In genomic region chr7:25742287-25742686, GRCh38 we compare ENCODE assay signal across 27 cellular contexts.
A peak's percentile ranks its signal among the peaks of the same experiment; 100 is the strongest.
DNase-seq lines count a peak whose midpoint lies in the region; ATAC-seq, FAIRE-seq and TF ChIP-seq lines count a peak whose summit lies in the region.
"Had no signal": no experiment of that assay in that cellular context is flagged by ENCODE, and none has a peak within 500 bp of the region (broad histone marks: within the 10 kb centered on the region; RNA-seq: fewer than 3 reads in every experiment).

No MANE protein-coding gene starts in this region.

- H3K23ac ChIP-seq in H1 (ENCODE audit: insufficient read length): no peak overlapping the region

- TF ChIP-seq POLR2A in HepG2 (IDR thresholded peaks at IDR 0.05; ENCODE audit: insufficient read depth in 1 of 2, low read depth in 2 of 2, low read length in 2 of 2) (no peak), right lobe of liver (IDR thresholded peaks at IDR 0.05) (no peak), H1 (IDR thresholded peaks at IDR 0.05; ENCODE audit: control extremely low read depth in 1 of 2, low read depth in 2 of 2, low read length in 2 of 2) (no peak)

- TF ChIP-seq RAD21 in HepG2 (CRISPR knock-in tag; IDR thresholded peaks at IDR 0.05) (no peak), H1 (IDR thresholded peaks at IDR 0.05 in 1 of 2, conservative IDR thresholded peaks at IDR 0.05 in 1 of 2; ENCODE audit: low read depth in 2 of 2, low read length in 2 of 2) (no peak)

- H3K9me3 ChIP-seq in HepG2 (ENCODE audit: low read length) (no peaks in the 10 kb centered on the region), right lobe of liver (no peaks in the 10 kb centered on the region), H1 (ENCODE audit: insufficient read depth in 2 of 2, low read depth in 1 of 2, low read length in 1 of 2) (no peaks in the 10 kb centered on the region), colonic mucosa (no peaks in the 10 kb centered on the region)
- H3K9me3 ChIP-seq: BE2C; BLaER1 treated with 17β-estradiol and CSF1 and Interleukin-3, amounts not matched to agents 10 nM and 100 nM had no signal

- no peaks in the 10 kb centered on the region; the same call in 1 of the 2 replicates for H3K79me1 ChIP-seq in H1 (ENCODE audit: low read depth, low read length)

- H3K9ac ChIP-seq in HepG2 (ENCODE audit: insufficient read depth, low read depth, low read length): no peak overlapping the region
- H3K9ac ChIP-seq in H1 (replicated peaks in 1 of 4; ENCODE audit: extremely low read depth in 1 of 4, low read depth in 3 of 4, low read length in 3 of 4): no peak overlapping the region
- no peak overlapping the region for H3K9ac ChIP-seq in colonic mucosa (ENCODE audit: low read depth in 2 of 2, low read length in 2 of 2)
- H3K9ac ChIP-seq: BLaER1 treated with 17β-estradiol and CSF1 and Interleukin-3, amounts not matched to agents 10 nM and 100 nM had no signal

- CTCF ChIA-PET in HepG2 (lab: Yijun Ruan, JAX; ENCODE audit: low intra/inter-chr PET ratio, low total read pairs) (no interaction called here), H1 (lab: Charles Lee; ENCODE audit: partially characterized antibody) (interaction anchor here (0.6 to 1.2 kb wide), 2 partner anchors 78 to 173 kb away, joined by 3 read pairs; no protein-coding TSS in a partner anchor)

- H4K20me1 ChIP-seq in HepG2 (ENCODE audit: insufficient read depth, low read length) (no peaks in the 10 kb centered on the region), H1 (replicated peaks in 1 of 2; ENCODE audit: control insufficient read depth in 1 of 2, insufficient read depth in 2 of 2, low read length in 2 of 2) (no peaks in the 10 kb centered on the region)
- H4K20me1 ChIP-seq: BLaER1 treated with 17β-estradiol and CSF1 and Interleukin-3, amounts not matched to agents 10 nM and 100 nM had no signal

- no peak for DNase-seq in HepG2 (ENCODE audit: low spot score)
- DNase-seq in right lobe of liver: no peak
- DNase-seq in H1 (ENCODE audit: low read depth in 1 of 2, low spot score in 2 of 2): no peak
- no peak for DNase-seq in osteocyte (ENCODE audit: extremely low spot score, unreplicated experiment)
- no peak for DNase-seq in colonic mucosa
- DNase-seq in NCI-H2081 treated with DMSO at 0.1 percent for 48 hours (lab: John Stamatoyannopoulos, UW): no peak
- no peak for DNase-seq in NCI-H1694 treated with DMSO at 0.1 percent for 48 hours (lab: John Stamatoyannopoulos, UW)
- DNase-seq: ACHN; AML-193; BE2C; CD4-positive, alpha-beta T cell; CD8-positive, alpha-beta memory T cell; DMS 273 treated with DMSO at 0.1 percent for 48 hours; DMS79; EL; GDM1; GOT3; H7; HCEC 1CT had no signal

- no peak overlapping the region for H2BK20ac ChIP-seq in H1 (ENCODE audit: low read length)

- no peaks in the 10 kb centered on the region for H3K23me2 ChIP-seq in H1 (ENCODE audit: low read depth, low read length)

- FAIRE-seq in HepG2 (lab: Jason Lieb, UNC) (no peak), H1 (lab: Jason Lieb, UNC) (no peak)
- FAIRE-seq: A204.1, D721Med, GM12878, GM18507 had no signal

- intact Hi-C loops in HepG2 (cut with micrococcal nuclease; ENCODE audit: unreplicated experiment) (no loop called here), right lobe of liver (cut with DNase I) (no loop called here), colonic mucosa (cut with DNase I) (no loop called here)

- H3K9me3 Mint-ChIP-seq in osteocyte (ENCODE audit: unreplicated experiment): no peaks in the 10 kb centered on the region
- no peaks in the 10 kb centered on the region for H3K9me3 Mint-ChIP-seq in stimulated activated memory B cell treated with anti-CD40 and anti-IgM and Interleukin-4, amounts not matched to agents 10 μg/mL and 1 μg/mL and 100 μg/mL, for 72 hours
- H3K9me3 Mint-ChIP-seq: CD4-positive, alpha-beta T cell; CD8-positive, alpha-beta memory T cell had no signal

- H3K4me1 ChIP-seq in HepG2 (ENCODE audit: insufficient read depth, low read length) (no peaks in the 10 kb centered on the region), right lobe of liver (no peaks in the 10 kb centered on the region), H1 (replicated peaks in 1 of 4; ENCODE audit: control insufficient read depth in 3 of 4, insufficient read depth in 4 of 4, low read length in 3 of 4) (peaks cover 0 to 4% (median 0%) of the 10 kb centered on the region in 4 experiments; a peak in 3 of 7 replicates), colonic mucosa (no peaks in the 10 kb centered on the region)
- H3K4me1 ChIP-seq: BE2C; BLaER1 treated with 17β-estradiol and CSF1 and Interleukin-3, amounts not matched to agents 10 nM and 100 nM had no signal

- H4K91ac ChIP-seq in H1 (replicated peaks; ENCODE audit: insufficient read length, low read length): no peak overlapping the region

- TF ChIP-seq CTCF in HepG2 (CRISPR knock-in tag; IDR thresholded peaks at IDR 0.05) (no peak), right lobe of liver (IDR thresholded peaks at IDR 0.05) (no peak), H1 (IDR thresholded peaks at IDR 0.05; ENCODE audit: control extremely low read depth in 1 of 3, insufficient read depth in 1 of 3, low read depth in 1 of 3, low read length in 3 of 3) (no peak), osteocyte (IDR thresholded peaks at IDR 0.05) (no peak), colonic mucosa (IDR thresholded peaks at IDR 0.05) (no peak)

- H2BK15ac ChIP-seq in H1 (ENCODE audit: low read length): no peak overlapping the region

- peaks cover 2% of the 10 kb centered on the region for H3K36me3 Mint-ChIP-seq in osteocyte (ENCODE audit: unreplicated experiment)
- H3K36me3 Mint-ChIP-seq in stimulated activated memory B cell treated with anti-CD40 and anti-IgM and Interleukin-4, amounts not matched to agents 10 μg/mL and 1 μg/mL and 100 μg/mL, for 72 hours: no peaks in the 10 kb centered on the region
- H3K36me3 Mint-ChIP-seq: CD14-positive monocyte; CD8-positive, alpha-beta memory T cell had no signal

- no peak overlapping the region for H3K4me3 ChIP-seq in HepG2 (replicated peaks in 1 of 3; ENCODE audit: insufficient read depth in 1 of 3, low read depth in 2 of 3, low read length in 3 of 3)
- no peak overlapping the region for H3K4me3 ChIP-seq in right lobe of liver
- no peak overlapping the region for H3K4me3 ChIP-seq in H1 (ENCODE audit: extremely low read depth in 1 of 4, insufficient read depth in 2 of 4, low read depth in 3 of 4, low read length in 4 of 4)
- no peak overlapping the region for H3K4me3 ChIP-seq in colonic mucosa
- H3K4me3 ChIP-seq: BLaER1 treated with 17β-estradiol and CSF1 and Interleukin-3, amounts not matched to agents 10 nM and 100 nM; GM12878 had no signal

- no peaks in the 10 kb centered on the region for H3K27me3 Mint-ChIP-seq in osteocyte (ENCODE audit: unreplicated experiment)
- H3K27me3 Mint-ChIP-seq in stimulated activated memory B cell treated with anti-CD40 and anti-IgM and Interleukin-4, amounts not matched to agents 10 μg/mL and 1 μg/mL and 100 μg/mL, for 72 hours: peaks cover 30% of the 10 kb centered on the region

- no TSS peak for BruUV-seq in HepG2 (replicated peaks; lab: Mats Ljungman, UMichigan)

- H2AFZ ChIP-seq in HepG2 (ENCODE audit: low read length): no peak overlapping the region
- no peak overlapping the region for H2AFZ ChIP-seq in H1 (ENCODE audit: low read length)

- H3K27ac Mint-ChIP-seq in osteocyte (ENCODE audit: unreplicated experiment): peak overlapping the region; percentile 5
- H3K27ac Mint-ChIP-seq in stimulated activated memory B cell treated with anti-CD40 and anti-IgM and Interleukin-4, amounts not matched to agents 10 μg/mL and 1 μg/mL and 100 μg/mL, for 72 hours: no peak overlapping the region
- H3K27ac Mint-ChIP-seq: CD14-positive monocyte; CD4-positive, alpha-beta T cell; CD8-positive, alpha-beta memory T cell had no signal

- H3K27ac ChIP-seq in HepG2 (ENCODE audit: extremely low read length, insufficient read depth, low read length): no peak overlapping the region
- no peak overlapping the region for H3K27ac ChIP-seq in right lobe of liver
- no peak overlapping the region for H3K27ac ChIP-seq in H1 (ENCODE audit: low read depth, low read length)
- no peak overlapping the region for H3K27ac ChIP-seq in colonic mucosa
- H3K27ac ChIP-seq: 22Rv1; BLaER1 treated with 17β-estradiol and CSF1 and Interleukin-3, amounts not matched to agents 10 nM and 100 nM had no signal

- H3K79me2 ChIP-seq in HepG2 (ENCODE audit: insufficient read depth, low read length) (no peaks in the 10 kb centered on the region), H1 (ENCODE audit: control insufficient read depth in 1 of 2, insufficient read depth in 2 of 2, low read length in 2 of 2) (no peaks in the 10 kb centered on the region)

- H3K27me3 ChIP-seq in HepG2 (ENCODE audit: control insufficient read depth in 1 of 2, insufficient read depth in 2 of 2, low read length in 2 of 2) (no peaks in the 10 kb centered on the region; a peak in 1 of 5 replicates), right lobe of liver (no peaks in the 10 kb centered on the region), H1 (replicated peaks in 1 of 4; ENCODE audit: control insufficient read depth in 3 of 4, extremely low read depth in 1 of 4, insufficient read depth in 3 of 4, low read length in 3 of 4) (no peaks in the 10 kb centered on the region), colonic mucosa (no peaks in the 10 kb centered on the region)
- H3K27me3 ChIP-seq: BE2C; BLaER1 treated with 17β-estradiol and CSF1 and Interleukin-3, amounts not matched to agents 10 nM and 100 nM had no signal

- no peak overlapping the region for H3K4me3 Mint-ChIP-seq in osteocyte (ENCODE audit: unreplicated experiment)
- no peak overlapping the region for H3K4me3 Mint-ChIP-seq in stimulated activated memory B cell treated with anti-CD40 and anti-IgM and Interleukin-4, amounts not matched to agents 10 μg/mL and 1 μg/mL and 100 μg/mL, for 72 hours
- H3K4me3 Mint-ChIP-seq: CD14-positive monocyte; CD4-positive, alpha-beta T cell; CD8-positive, alpha-beta memory T cell had no signal

- H3K14ac ChIP-seq in H1 (ENCODE audit: insufficient read length): no peak overlapping the region

- no peak overlapping the region for H2BK120ac ChIP-seq in H1 (replicated peaks; ENCODE audit: low read depth, low read length)

- POLR2A ChIA-PET in HepG2 (lab: Yijun Ruan, JAX) (no interaction called here), H1 (lab: Charles Lee; ENCODE audit: partially characterized antibody) (no interaction called here)

- H2BK12ac ChIP-seq in H1 (ENCODE audit: low read depth, low read length): no peak overlapping the region

- H2BK5ac ChIP-seq in H1 (ENCODE audit: low read depth, low read length): no peak overlapping the region

- H3K36me3 ChIP-seq in HepG2 (replicated peaks in 1 of 2; ENCODE audit: control insufficient read depth in 1 of 2, insufficient read depth in 2 of 2, low read length in 2 of 2) (no peaks in the 10 kb centered on the region), right lobe of liver (no peaks in the 10 kb centered on the region), H1 (ENCODE audit: control insufficient read depth in 2 of 4, insufficient read depth in 4 of 4, low read length in 3 of 4) (no peaks in the 10 kb centered on the region), colonic mucosa (no peaks in the 10 kb centered on the region)
- H3K36me3 ChIP-seq: BE2C; BLaER1 treated with 17β-estradiol and CSF1 and Interleukin-3, amounts not matched to agents 10 nM and 100 nM had no signal

- H3K56ac ChIP-seq in H1 (replicated peaks; ENCODE audit: insufficient read length, low read depth, low read length): no peak overlapping the region

- peaks cover 10% of the 10 kb centered on the region for H3K4me1 Mint-ChIP-seq in osteocyte (ENCODE audit: unreplicated experiment)
- H3K4me1 Mint-ChIP-seq in stimulated activated memory B cell treated with anti-CD40 and anti-IgM and Interleukin-4, amounts not matched to agents 10 μg/mL and 1 μg/mL and 100 μg/mL, for 72 hours: no peaks in the 10 kb centered on the region
- H3K4me1 Mint-ChIP-seq: CD14-positive monocyte; CD8-positive, alpha-beta memory T cell had no signal

- no peak for ATAC-seq in HepG2
- ATAC-seq in right lobe of liver: no peak
- ATAC-seq in stimulated activated memory B cell treated with anti-CD40 and anti-IgM and Interleukin-4, amounts not matched to agents 10 μg/mL and 1 μg/mL and 100 μg/mL, for 72 hours: no peak
- ATAC-seq: GM12878 had no signal

- in situ Hi-C loops in HepG2 (cut with HindIII; ENCODE audit: extremely low pct_ligation_motif_present, low pct_unique_long_range_greater_than_20kb): no loop called here

- H4K8ac ChIP-seq in H1 (ENCODE audit: extremely low read depth, insufficient read depth, low read length): no peak overlapping the region

- TF ChIP-seq EP300 in HepG2 (IDR thresholded peaks at IDR 0.05; ENCODE audit: low read depth in 2 of 2, low read length in 2 of 2) (no peak), HepG2 (CRISPR knock-in tag; IDR thresholded peaks at IDR 0.05; ENCODE audit: borderline replicate concordance) (no peak), H1 (IDR thresholded peaks at IDR 0.05; ENCODE audit: borderline replicate concordance in 1 of 2, low read depth in 2 of 2, low read length in 2 of 2) (no peak)

- no peak overlapping the region for H3K18ac ChIP-seq in H1 (ENCODE audit: extremely low read depth, low read length)

- 0% methylated on average over 1 of the region's 1 CpG for WGBS in HepG2 (ENCODE audit: low lambda C conversion rate)
- 13% methylated on average over 1 of the region's 1 CpG for WGBS in right lobe of liver (ENCODE audit: insufficient coverage, low coverage, low lambda C conversion rate, missing lambda C conversion rate)
- 90% methylated on average over 1 of the region's 1 CpG; no CpG with 5 or more reads in 1 of the 2 experiments for WGBS in H1 (ENCODE audit: extremely low coverage in 1 of 2, insufficient coverage in 1 of 2, insufficient read length in 1 of 2, insufficient replicate concordance in 2 of 2, low coverage in 1 of 2, low lambda C conversion rate in 2 of 2, missing lambda C conversion rate in 1 of 2), 2 experiments

- H4K5ac ChIP-seq in H1 (ENCODE audit: insufficient read length, low read depth, low read length): no peak overlapping the region

- no peak overlapping the region for H2AK5ac ChIP-seq in H1 (ENCODE audit: low read depth, low read length)

- H3K4me2 ChIP-seq in HepG2 (ENCODE audit: low read depth, low read length) (no peak overlapping the region), H1 (ENCODE audit: insufficient read depth in 1 of 2, low read depth in 2 of 2, low read length in 2 of 2) (no peak overlapping the region)
- H3K4me2 ChIP-seq: BLaER1 treated with 17β-estradiol and CSF1 and Interleukin-3, amounts not matched to agents 10 nM and 100 nM had no signal

- no peak overlapping the region for H3K4ac ChIP-seq in H1 (replicated peaks; ENCODE audit: insufficient read length, low read depth, low read length)

Comparison
In these comparisons a context has a peak if more than half of its experiments do, and no peak if none do; other contexts are left out.
1. Of the 41 proteins assayed by ChIP-seq in both HepG2 and H1: peak only in HepG2: none; only in H1: none; in both: MAFK; in neither: 40.